Comparison of ENCODE assay signal across 23 cellular contexts in the genomic region with DNA sequence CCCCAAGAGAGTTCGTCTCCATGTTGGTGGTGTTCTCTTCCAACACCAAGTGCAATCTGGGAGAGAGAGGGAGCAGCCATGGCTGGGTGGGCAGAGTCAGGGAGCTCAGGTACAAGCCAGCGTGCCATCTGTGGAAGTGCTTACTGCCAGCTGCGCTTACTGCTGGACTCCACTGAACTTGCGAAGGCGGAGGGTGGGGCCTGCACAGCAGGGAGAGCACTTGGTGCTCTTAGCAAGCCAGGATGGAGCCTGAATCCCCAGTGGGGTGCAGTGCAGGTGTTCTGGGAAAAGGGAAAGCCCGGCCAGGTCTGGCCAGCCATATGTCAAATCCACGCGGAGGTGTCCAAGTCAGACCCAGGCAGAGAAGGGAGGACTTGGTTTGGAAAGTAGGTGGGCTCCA.
DNase-seq lines count a peak whose midpoint lies in the region; ATAC-seq and TF ChIP-seq lines count a peak whose summit lies in the region.
"Had no signal": no experiment of that assay in that cellular context is flagged by ENCODE, and none has a peak within 500 bp of the region (broad histone marks: within the 10 kb centered on the region; RNA-seq: fewer than 3 reads in every experiment).

No MANE protein-coding gene starts in this region.

- no peak overlapping the region for H2BK5ac ChIP-seq in IMR-90 (ENCODE audit: low read depth, low read length, poor library complexity, severe bottlenecking)

- CTCF ChIA-PET in IMR-90 (lab: Yijun Ruan, JAX) = no interaction called here
- CTCF ChIA-PET in CD8-positive, alpha-beta T cell (lab: Charles Lee) = no interaction called here

- POLR2A ChIA-PET in IMR-90 (lab: Charles Lee; ENCODE audit: unreplicated experiment) = no interaction called here
- POLR2A ChIA-PET in CD8-positive, alpha-beta T cell (lab: Charles Lee) = no interaction called here

- H4K20me1 ChIP-seq in IMR-90 (ENCODE audit: insufficient read depth, low read length) = no peaks in the 10 kb centered on the region

- H3K36me3 ChIP-seq in IMR-90 (ENCODE audit: control insufficient read depth, insufficient read depth, low read length) = no peaks in the 10 kb centered on the region
- no peaks in the 10 kb centered on the region for H3K36me3 ChIP-seq in CD8-positive, alpha-beta T cell (ENCODE audit: insufficient read depth, low read length)
- H3K36me3 ChIP-seq: neutrophil, tibial artery had no signal

- H3K23ac ChIP-seq in IMR-90 (ENCODE audit: low read depth, low read length) = no peak overlapping the region

- no peak overlapping the region for H2BK20ac ChIP-seq in IMR-90 (ENCODE audit: low read depth, low read length)

- no peak overlapping the region for H3K18ac ChIP-seq in IMR-90 (ENCODE audit: low read depth, low read length)

- no peaks in the 10 kb centered on the region for H3K27me3 ChIP-seq in IMR-90 (ENCODE audit: control insufficient read depth, insufficient read depth, low read length)
- no peaks in the 10 kb centered on the region for H3K27me3 ChIP-seq in CD8-positive, alpha-beta T cell (ENCODE audit: insufficient read depth, low read length)
- H3K27me3 ChIP-seq: neutrophil, tibial artery had no signal

- 97% methylated on average over 6 of the region's 8 CpGs; no CpG with 5 or more reads in 1 of the 2 experiments for WGBS in IMR-90 (ENCODE audit: extremely low coverage in 2 of 2, insufficient read length in 1 of 2), 2 experiments

- no peak overlapping the region for H3K4me2 ChIP-seq in IMR-90 (ENCODE audit: low read depth, low read length)

- no peak overlapping the region for H2AK5ac ChIP-seq in IMR-90 (ENCODE audit: low read depth, low read length)

- H3K9me3 Mint-ChIP-seq in HFFc6 = no peaks in the 10 kb centered on the region
- H3K9me3 Mint-ChIP-seq in CD8-positive, alpha-beta T cell = no peaks in the 10 kb centered on the region
- H3K9me3 Mint-ChIP-seq in type B pancreatic cell = no peaks in the 10 kb centered on the region
- H3K9me3 Mint-ChIP-seq: activated T-cell treated with anti-CD3 and anti-CD28 coated beads, Interleukin-2, amount 50 U/mL, for 4 hours; CD4-positive, CD25-positive, alpha-beta regulatory T cell; memory B cell; stimulated activated naive CD8-positive, alpha-beta T cell treated with anti-CD3 and anti-CD28 coated beads, Interleukin-15, Interleukin-2, amounts not matched to agents 100 ng/mL and 50 ng/mL, for 24 hours had no signal

- H3K9ac ChIP-seq in IMR-90 (ENCODE audit: low read depth, low read length) = no peak overlapping the region

- H3K27ac Mint-ChIP-seq in HFFc6 (no peak overlapping the region), type B pancreatic cell (no peak overlapping the region)
- H3K27ac Mint-ChIP-seq in CD8-positive, alpha-beta T cell = no peak overlapping the region
- H3K27ac Mint-ChIP-seq: memory B cell; stimulated activated naive CD8-positive, alpha-beta T cell treated with anti-CD3 and anti-CD28 coated beads, Interleukin-15, Interleukin-2, amounts not matched to agents 100 ng/mL and 50 ng/mL, for 24 hours had no signal

- intact Hi-C loops in IMR-90 (cut with micrococcal nuclease) = no loop called here
- intact Hi-C loops in CD8-positive, alpha-beta T cell (cut with DNase I, micrococcal nuclease) = no loop called here

- peaks cover under 1% of the 10 kb centered on the region for H3K4me1 ChIP-seq in IMR-90 (ENCODE audit: control insufficient read depth, insufficient read depth, low read length)
- H3K4me1 ChIP-seq in CD8-positive, alpha-beta T cell (ENCODE audit: insufficient read depth, low read length) = no peaks in the 10 kb centered on the region
- H3K4me1 ChIP-seq: tibial artery had no signal

- no peak for TF ChIP-seq POLR2A in IMR-90 (IDR thresholded peaks at IDR 0.05; ENCODE audit: low read depth, low read length)

- H3K27me3 Mint-ChIP-seq in HFFc6 (ENCODE audit: insufficient read depth) = no peaks in the 10 kb centered on the region; the same call in 1 of the 2 replicates
- no peaks in the 10 kb centered on the region for H3K27me3 Mint-ChIP-seq in CD8-positive, alpha-beta T cell (ENCODE audit: low read depth)
- H3K27me3 Mint-ChIP-seq in type B pancreatic cell = no peaks in the 10 kb centered on the region
- H3K27me3 Mint-ChIP-seq: CD4-positive, CD25-positive, alpha-beta regulatory T cell; memory B cell; stimulated activated naive CD8-positive, alpha-beta T cell treated with anti-CD3 and anti-CD28 coated beads, Interleukin-15, Interleukin-2, amounts not matched to agents 100 ng/mL and 50 ng/mL, for 24 hours had no signal

- BruUV-seq in IMR-90 (replicated peaks; lab: Mats Ljungman, UMichigan) = no TSS peak

- H3K36me3 Mint-ChIP-seq in HFFc6 (ENCODE audit: low read depth) (no peaks in the 10 kb centered on the region), type B pancreatic cell (no peaks in the 10 kb centered on the region)
- no peaks in the 10 kb centered on the region for H3K36me3 Mint-ChIP-seq in CD8-positive, alpha-beta T cell
- H3K36me3 Mint-ChIP-seq: CD4-positive, CD25-positive, alpha-beta regulatory T cell had no signal

- H3K9me1 ChIP-seq in IMR-90 (ENCODE audit: insufficient read depth, low read length) = peaks cover under 1% of the 10 kb centered on the region

- no peak overlapping the region for H4K8ac ChIP-seq in IMR-90 (ENCODE audit: low read depth in 2 of 2, low read length in 2 of 2)

- H4K5ac ChIP-seq in IMR-90 (ENCODE audit: low read depth, low read length) = no peak overlapping the region

- H2BK15ac ChIP-seq in IMR-90 (ENCODE audit: low read depth, low read length) = no peak overlapping the region

- no peak overlapping the region for H3K27ac ChIP-seq in IMR-90 (ENCODE audit: insufficient read depth, low read length)
- no peak overlapping the region for H3K27ac ChIP-seq in CD8-positive, alpha-beta T cell (ENCODE audit: low read depth, low read length)
- H3K27ac ChIP-seq: neutrophil, psoas muscle, tibial artery had no signal

- no peak overlapping the region for H2AK9ac ChIP-seq in IMR-90 (replicated peaks; ENCODE audit: low read depth, low read length, poor library complexity)

- H2AFZ ChIP-seq in IMR-90 (replicated peaks; ENCODE audit: low read length, poor library complexity) = no peak overlapping the region

- TF ChIP-seq CTCF in IMR-90 (conservative IDR thresholded peaks at IDR 0.05; ENCODE audit: low read depth, low read length) (no peak), HFFc6 (IDR thresholded peaks at IDR 0.05) (no peak), type B pancreatic cell (conservative IDR thresholded peaks at IDR 0.05) (no peak)
- TF ChIP-seq CTCF in CD8-positive, alpha-beta T cell (IDR thresholded peaks at IDR 0.05) = no peak

- peaks cover 15% of the 10 kb centered on the region for H3K4me1 Mint-ChIP-seq in HFFc6 (ENCODE audit: low read depth)
- H3K4me1 Mint-ChIP-seq in CD8-positive, alpha-beta T cell (ENCODE audit: low read depth) = no peaks in the 10 kb centered on the region
- H3K4me1 Mint-ChIP-seq in type B pancreatic cell (ENCODE audit: unreplicated experiment) = peaks cover 10% of the 10 kb centered on the region
- H3K4me1 Mint-ChIP-seq: memory B cell had no signal

- in situ Hi-C loops in IMR-90 (cut with MboI; ENCODE audit: low sequenced_read_pairs) = no loop called here

- dilution Hi-C loops in IMR-90 (cut with HindIII; ENCODE audit: low sequenced_read_pairs, unreplicated experiment) = no loop called here

- peaks cover 0 to 1% of the 10 kb centered on the region in 2 experiments; a peak in 1 of 4 replicates for H3K79me1 ChIP-seq in IMR-90 (ENCODE audit: low read depth in 1 of 2, low read length in 2 of 2)

- DNase-seq in IMR-90 (no peak), NCI-H146 treated with DMSO at 0.1 percent for 48 hours (lab: John Stamatoyannopoulos, UW; ENCODE audit: unreplicated experiment) (peak; percentile 51), NCI-H345 treated with DMSO at 0.1 percent for 48 hours (lab: John Stamatoyannopoulos, UW; ENCODE audit: unreplicated experiment) (peak; percentile 81), iPS-NIHi11 (ENCODE audit: low spot score) (peak; percentile 33), HFFc6 (no peak), type B pancreatic cell (ENCODE audit: extremely low spot score, unreplicated experiment) (no peak)
- DNase-seq in CD8-positive, alpha-beta T cell = no peak
- DNase-seq: activated CD8-positive, alpha-beta memory T cell treated with anti-CD3 and anti-CD28 coated beads for 24 hours; activated naive CD4-positive, alpha-beta T cell treated with Interleukin-2 at 50 U/mL for 16 hours; activated T-cell treated with anti-CD3 and anti-CD28 coated beads, Interleukin-2, amount 50 U/mL, for 4 hours; amniotic stem cell; CD4-positive, CD25-positive, alpha-beta regulatory T cell; effector CD8-positive, alpha-beta T cell; erythroblast; foreskin fibroblast; GOT3; left colon; NCI-H446; psoas muscle; tibial artery had no signal

- no peak for TF ChIP-seq RAD21 in IMR-90 (IDR thresholded peaks at IDR 0.05; ENCODE audit: low read length)

- no peaks in the 10 kb centered on the region for H3K9me3 ChIP-seq in IMR-90 (ENCODE audit: control insufficient read depth, insufficient read depth, low read length)
- H3K9me3 ChIP-seq in CD8-positive, alpha-beta T cell (ENCODE audit: low read length) = no peaks in the 10 kb centered on the region
- H3K9me3 ChIP-seq: neutrophil, psoas muscle, tibial artery had no signal

- no peak overlapping the region for H3K4ac ChIP-seq in IMR-90 (ENCODE audit: low read depth, low read length)

- no peak overlapping the region for H3K4me3 ChIP-seq in IMR-90 (ENCODE audit: insufficient read depth, low read depth, low read length)
- H3K4me3 ChIP-seq in CD8-positive, alpha-beta T cell (ENCODE audit: low read depth, low read length) = no peak overlapping the region
- H3K4me3 ChIP-seq: psoas muscle, tibial artery had no signal

- 0 out of 2 replicates have a peak overlapping the region, but pooled peaks have one; percentile 20 for H4K91ac ChIP-seq in IMR-90 (ENCODE audit: insufficient read depth, low read depth, low read length)

- no peak overlapping the region for H3K4me3 Mint-ChIP-seq in HFFc6
- no peak overlapping the region for H3K4me3 Mint-ChIP-seq in CD8-positive, alpha-beta T cell
- no peak overlapping the region for H3K4me3 Mint-ChIP-seq in type B pancreatic cell
- H3K4me3 Mint-ChIP-seq: activated T-cell treated with anti-CD3 and anti-CD28 coated beads, Interleukin-2, amount 50 U/mL, for 4 hours; CD4-positive, CD25-positive, alpha-beta regulatory T cell; memory B cell; stimulated activated naive CD8-positive, alpha-beta T cell treated with anti-CD3 and anti-CD28 coated beads, Interleukin-15, Interleukin-2, amounts not matched to agents 100 ng/mL and 50 ng/mL, for 24 hours had no signal

- no peak for ATAC-seq in IMR-90 (ENCODE audit: low read depth)
- no peak for ATAC-seq in CD8-positive, alpha-beta T cell
- ATAC-seq: activated T-cell treated with anti-CD3 and anti-CD28 coated beads, Interleukin-2, amount 50 U/mL, for 4 hours; left colon had no signal

- no peak overlapping the region for H3K14ac ChIP-seq in IMR-90 (replicated peaks; ENCODE audit: low read depth, low read length)

- H2BK120ac ChIP-seq in IMR-90 (ENCODE audit: low read depth, low read length) = no peak overlapping the region

- no peak overlapping the region for H3K56ac ChIP-seq in IMR-90 (ENCODE audit: extremely low read depth, insufficient read depth, low read length)

TF ChIP-seq in IMR-90, 13 proteins besides CTCF, POLR2A, EP300 and RAD21 (continues in another document):
- no peak for TF ChIP-seq FOS (IDR thresholded peaks at IDR 0.05; ENCODE audit: low read depth, low read length)
- no peak for TF ChIP-seq MAFK (IDR thresholded peaks at IDR 0.05; ENCODE audit: low read depth, low read length)
- no peak for TF ChIP-seq SMC3 (IDR thresholded peaks at IDR 0.05; ENCODE audit: low read depth, low read length)

Comparison
In these comparisons a context has a peak if more than half of its experiments do, and no peak if none do; other contexts are left out.
1. DNase-seq: peak in NCI-H146 treated with DMSO at 0.1 percent for 48 hours (single experiment), NCI-H345 treated with DMSO at 0.1 percent for 48 hours (single experiment) and iPS-NIHi11 (single experiment); none in IMR-90 (single experiment), HFFc6 (single experiment), CD8-positive, alpha-beta T cell (0 of 7) and type B pancreatic cell (single experiment).